ENCODE assay signal across 25 cellular contexts in genomic region chr19:2761309-2761677, GRCh38. TPM values are rescaled to one million over a fixed set of nuclear protein-coding genes. Genes with fewer than 3 reads are reported as not detected.
"Had no signal": no experiment of that assay in that cellular context is flagged by ENCODE, and none has a peak within 500 bp of the region (broad histone marks: within the 10 kb centered on the region; RNA-seq: fewer than 3 reads in every experiment).

No MANE protein-coding gene starts in this region.

- H3K4me3 ChIP-seq: coronary artery, esophagus squamous epithelium, gastroesophageal sphincter had no signal

- H3K27me3 ChIP-seq: brain microvascular endothelial cell, esophagus squamous epithelium, gastroesophageal sphincter had no signal

- DNase-seq: activated CD4-positive, alpha-beta memory T cell treated with anti-CD3 and anti-CD28 coated beads for 36 hours; activated CD4-positive, alpha-beta T cell treated with anti-CD3 and anti-CD28 coated beads for 36 hours; activated CD4-positive, alpha-beta T cell treated with anti-CD3 and anti-CD28 coated beads, Interleukin-2, amount 10 ng/mL, durations not matched to agents 24 days and 14 days; activated CD4-positive, CD25-positive, alpha-beta regulatory T cell; activated CD4-positive, CD25-positive, alpha-beta regulatory T cell treated with anti-CD3 and anti-CD28 coated beads, Interleukin-2, amount 50 U/mL, for 72 hours; activated CD8-positive, alpha-beta memory T cell treated with anti-CD3 and anti-CD28 coated beads, Interleukin-2, amount 10 ng/mL, durations not matched to agents 7 days and 5 days; activated CD8-positive, alpha-beta memory T cell treated with anti-CD3 and anti-CD28 coated beads, Interleukin-2, amount 50 U/mL, for 4 hours; activated CD8-positive, alpha-beta T cell treated with anti-CD3 and anti-CD28 coated beads, Interleukin-2, amount 10 ng/mL, durations not matched to agents 7 days and 5 days; activated effector memory CD4-positive, alpha-beta T cell treated with anti-CD3 and anti-CD28 coated beads, Interleukin-2, amount 50 U/mL, for 16 hours; activated naive CD4-positive, alpha-beta T cell treated with anti-CD3 and anti-CD28 coated beads for 36 hours; activated naive CD8-positive, alpha-beta T cell treated with anti-CD3 and anti-CD28 coated beads, Interleukin-2, amount 10 ng/mL, durations not matched to agents 7 days and 5 days; activated T-cell treated with anti-CD3 and anti-CD28 coated beads, Interleukin-2, amount 50 U/mL, for 1 hour; activated T-cell treated with anti-CD3 and anti-CD28 coated beads, Interleukin-2, amount 50 U/mL, for 48 hours; brain microvascular endothelial cell; effector CD4-positive, alpha-beta T cell; effector memory CD8-positive, alpha-beta T cell; erythroblast; esophagus squamous epithelium; foreskin melanocyte; T-helper 2 cell had no signal

- ATAC-seq: activated CD4-positive, alpha-beta T cell treated with anti-CD3 and anti-CD28 coated beads for 36 hours; activated CD8-positive, alpha-beta memory T cell treated with anti-CD3 and anti-CD28 coated beads, Interleukin-2, amount 10 ng/mL, durations not matched to agents 7 days and 5 days; activated CD8-positive, alpha-beta T cell treated with anti-CD3 and anti-CD28 coated beads, Interleukin-2, amount 10 ng/mL, durations not matched to agents 7 days and 5 days; activated naive CD4-positive, alpha-beta T cell treated with anti-CD3 and anti-CD28 coated beads, Interleukin-2, amount 50 U/mL, for 72 hours; effector memory CD8-positive, alpha-beta T cell; gastroesophageal sphincter had no signal

RNA-seq across cellular contexts. Expression of gene DIRAS1, which starts 40.1 kb away (rescaled TPM):
- total RNA-seq: activated CD8-positive, alpha-beta memory T cell treated with anti-CD3 and anti-CD28 coated beads, Interleukin-2, amount 10 ng/mL, durations not matched to agents 7 days and 5 days; activated CD8-positive, alpha-beta T cell treated with anti-CD3 and anti-CD28 coated beads, Interleukin-2, amount 10 ng/mL, durations not matched to agents 7 days and 5 days; activated naive CD8-positive, alpha-beta T cell treated with anti-CD3 and anti-CD28 coated beads, Interleukin-2, amount 10 ng/mL, durations not matched to agents 7 days and 5 days; activated T-helper 1 cell treated with anti-CD3 and anti-CD28 coated beads, Interleukin-12 subunit alpha, Interleukin-12 subunit beta, Interleukin-2, Interleukin-4 antibody, amounts not matched to agents 30 ng/mL and 10 ng/mL and 1 ng/mL, durations not matched to agents 14 hours and 24 hours and 36 hours; T-helper 1 cell treated with Interleukin-12 subunit alpha and Interleukin-12 subunit beta and Interleukin-4 antibody, amounts not matched to agents 30 ng/mL and 1 ng/mL, for 36 hours had no signal
